22 cellular contexts compared by ENCODE assay signal in the genomic region with DNA sequence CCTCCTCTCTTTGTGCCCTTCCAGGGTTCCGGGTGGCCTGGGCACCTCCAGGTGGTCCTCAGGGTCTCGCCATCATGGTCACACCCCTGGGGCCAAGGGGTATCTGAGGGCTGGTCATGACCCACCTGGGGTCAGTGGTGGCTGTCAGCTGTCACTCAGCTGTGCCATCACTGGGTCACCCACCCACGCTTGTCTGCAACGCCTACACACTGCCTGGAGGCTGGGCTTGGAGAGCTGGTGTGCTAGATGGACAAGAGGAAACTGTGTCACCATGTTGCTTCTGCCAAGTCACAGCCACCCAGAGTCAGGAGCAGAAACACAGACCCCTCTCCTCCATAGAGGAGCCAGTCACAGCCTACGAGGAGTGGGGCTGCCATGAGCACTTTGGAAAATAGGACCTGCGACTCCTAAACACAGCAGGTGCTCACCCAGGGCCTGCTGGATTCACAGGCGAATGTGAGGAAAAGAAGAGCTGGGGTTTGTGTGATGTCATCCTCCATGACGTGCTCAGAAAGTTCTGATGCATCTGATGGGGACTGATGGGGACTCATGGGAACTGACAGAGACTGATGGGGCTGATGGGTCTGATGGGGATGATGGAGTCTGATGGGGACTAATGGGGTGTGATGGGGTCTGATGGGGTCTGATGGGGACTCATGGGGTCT. TPM values are rescaled to one million over a fixed set of nuclear protein-coding genes. Genes with fewer than 3 reads are reported as not detected.
DNase-seq lines count a peak whose midpoint lies in the region; ATAC-seq and TF ChIP-seq lines count a peak whose summit lies in the region.
"Had no signal": no experiment of that assay in that cellular context is flagged by ENCODE, and none has a peak within 500 bp of the region (broad histone marks: within the 10 kb centered on the region; RNA-seq: fewer than 3 reads in every experiment).

No MANE protein-coding gene starts in this region.

- H2AFZ ChIP-seq in osteoblast (ENCODE audit: low read length) = no peak overlapping the region

- H3K4me1 Mint-ChIP-seq in WTC11 = peaks cover 42% of the 10 kb centered on the region
- H3K4me1 Mint-ChIP-seq: B cell had no signal

- H3K36me3 Mint-ChIP-seq in WTC11 = peaks cover 20% of the 10 kb centered on the region
- H3K36me3 Mint-ChIP-seq: CD4-positive, CD25-positive, alpha-beta regulatory T cell had no signal

- POLR2A ChIA-PET in WTC11 (lab: Charles Lee) = no interaction called here

- no peak overlapping the region for H3K27ac ChIP-seq in osteoblast (ENCODE audit: low read depth, low read length)
- H3K27ac ChIP-seq: 22Rv1 had no signal

- H3K27me3 ChIP-seq in osteoblast (ENCODE audit: insufficient read depth, low read length) = peaks cover 3% of the 10 kb centered on the region

- TF ChIP-seq CTCF in WTC11 (IDR thresholded peaks at IDR 0.05) (no peak), osteoblast (IDR thresholded peaks at IDR 0.05; ENCODE audit: extremely low read depth, low read depth, low read length) (no peak)

- no peak overlapping the region for H3K4me2 ChIP-seq in osteoblast (ENCODE audit: insufficient read depth, low read length)

- H3K27ac Mint-ChIP-seq in WTC11 = peak overlapping the region; percentile 68
- H3K27ac Mint-ChIP-seq: B cell; CD4-positive, CD25-positive, alpha-beta regulatory T cell had no signal

- no peaks in the 10 kb centered on the region for H4K20me1 ChIP-seq in osteoblast (ENCODE audit: insufficient read depth, low read length)

- H3K36me3 ChIP-seq in osteoblast (ENCODE audit: insufficient read depth, low read length) = no peaks in the 10 kb centered on the region

- no peaks in the 10 kb centered on the region for H3K79me2 ChIP-seq in osteoblast (ENCODE audit: insufficient read depth, low read length)

- no peak overlapping the region for H3K4me3 ChIP-seq in osteoblast (ENCODE audit: insufficient read depth, low read length)
- H3K4me3 ChIP-seq: GM12878 had no signal

- CTCF ChIA-PET in WTC11 (lab: Charles Lee) = interaction anchor here (2.9 kb wide), 1 partner anchor 16 kb away, joined by 29 read pairs; no protein-coding TSS in a partner anchor

- peak; percentile 6 for DNase-seq in DMS53 (lab: John Stamatoyannopoulos, UW)
- DNase-seq in DMS53 treated with DMSO at 0.1 percent for 48 hours (lab: John Stamatoyannopoulos, UW; ENCODE audit: unreplicated experiment) = no peak
- DNase-seq in WTC11 (ENCODE audit: low spot score) = no peak
- DNase-seq in iPS-NIHi7 (ENCODE audit: extremely low spot score) = peak; percentile 5
- DNase-seq in osteoblast (ENCODE audit: insufficient read length, low spot score, missing footprints) = peak; percentile 82
- DNase-seq in CD1c-positive myeloid dendritic cell (ENCODE audit: extremely low spot score) = no peak
- DNase-seq in NCI-H2029 (lab: John Stamatoyannopoulos, UW) = no peak
- DNase-seq in stimulated activated CD4-positive, alpha-beta T cell treated with anti-CD3 and anti-CD28 coated beads, Interleukin-1b, Interleukin-23, amount 100 ng/mL, for 48 hours = no peak
- DNase-seq: CD4-positive, CD25-positive, alpha-beta regulatory T cell; COR-L47; DMS 273 treated with DMSO at 0.1 percent for 48 hours; KG1; NCI-H1105 treated with DMSO at 0.1 percent for 48 hours; NCI-H1694 treated with DMSO at 0.1 percent for 48 hours; NCI-H2227 treated with DMSO at 0.1 percent for 48 hours; NCI-H510A treated with DMSO at 0.1 percent for 48 hours; NCI-H774; SHP77 had no signal

- peaks cover 15% of the 10 kb centered on the region for H3K27me3 Mint-ChIP-seq in WTC11 (ENCODE audit: low read depth)

- peaks cover 8% of the 10 kb centered on the region for H3K9me3 Mint-ChIP-seq in WTC11

- no peak for ATAC-seq in WTC11
- ATAC-seq: GM12878 had no signal

- no peaks in the 10 kb centered on the region for H3K9me3 ChIP-seq in osteoblast (ENCODE audit: low read depth, low read length)

- H3K4me1 ChIP-seq in osteoblast (ENCODE audit: insufficient read depth, low read length) = no peaks in the 10 kb centered on the region

- no peak overlapping the region for H3K4me3 Mint-ChIP-seq in WTC11
- H3K4me3 Mint-ChIP-seq: B cell; CD4-positive, CD25-positive, alpha-beta regulatory T cell had no signal

TF ChIP-seq in WTC11, 78 proteins besides CTCF, POLR2A, EP300 and RAD21:
- TF ChIP-seq RORB (CRISPR knock-in tag; IDR thresholded peaks at IDR 0.05) (no peak), TCF7 (CRISPR knock-in tag; IDR thresholded peaks at IDR 0.05; ENCODE audit: low read depth) (no peak), ZNF219 (CRISPR knock-in tag; IDR thresholded peaks at IDR 0.05; ENCODE audit: borderline replicate concordance) (no peak), GTF2I (CRISPR knock-in tag; conservative IDR thresholded peaks at IDR 0.05) (no peak), FOXK1 (CRISPR knock-in tag; IDR thresholded peaks at IDR 0.05) (no peak), NFE2L1 (CRISPR knock-in tag; IDR thresholded peaks at IDR 0.05) (no peak)
- TF ChIP-seq, protein P1, sequence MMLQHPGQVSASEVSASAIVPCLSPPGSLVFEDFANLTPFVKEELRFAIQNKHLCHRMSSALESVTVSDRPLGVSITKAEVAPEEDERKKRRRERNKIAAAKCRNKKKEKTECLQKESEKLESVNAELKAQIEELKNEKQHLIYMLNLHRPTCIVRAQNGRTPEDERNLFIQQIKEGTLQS (CRISPR knock-in tag; conservative IDR thresholded peaks at IDR 0.05) = no peak
- TF ChIP-seq, protein P2, sequence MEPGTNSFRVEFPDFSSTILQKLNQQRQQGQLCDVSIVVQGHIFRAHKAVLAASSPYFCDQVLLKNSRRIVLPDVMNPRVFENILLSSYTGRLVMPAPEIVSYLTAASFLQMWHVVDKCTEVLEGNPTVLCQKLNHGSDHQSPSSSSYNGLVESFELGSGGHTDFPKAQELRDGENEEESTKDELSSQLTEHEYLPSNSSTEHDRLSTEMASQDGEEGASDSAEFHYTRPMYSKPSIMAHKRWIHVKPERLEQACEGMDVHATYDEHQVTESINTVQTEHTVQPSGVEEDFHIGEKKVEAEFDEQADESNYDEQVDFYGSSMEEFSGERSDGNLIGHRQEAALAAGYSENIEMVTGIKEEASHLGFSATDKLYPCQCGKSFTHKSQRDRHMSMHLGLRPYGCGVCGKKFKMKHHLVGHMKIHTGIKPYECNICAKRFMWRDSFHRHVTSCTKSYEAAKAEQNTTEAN (CRISPR knock-in tag; IDR thresholded peaks at IDR 0.05) = no peak
- TF ChIP-seq, protein P3, sequence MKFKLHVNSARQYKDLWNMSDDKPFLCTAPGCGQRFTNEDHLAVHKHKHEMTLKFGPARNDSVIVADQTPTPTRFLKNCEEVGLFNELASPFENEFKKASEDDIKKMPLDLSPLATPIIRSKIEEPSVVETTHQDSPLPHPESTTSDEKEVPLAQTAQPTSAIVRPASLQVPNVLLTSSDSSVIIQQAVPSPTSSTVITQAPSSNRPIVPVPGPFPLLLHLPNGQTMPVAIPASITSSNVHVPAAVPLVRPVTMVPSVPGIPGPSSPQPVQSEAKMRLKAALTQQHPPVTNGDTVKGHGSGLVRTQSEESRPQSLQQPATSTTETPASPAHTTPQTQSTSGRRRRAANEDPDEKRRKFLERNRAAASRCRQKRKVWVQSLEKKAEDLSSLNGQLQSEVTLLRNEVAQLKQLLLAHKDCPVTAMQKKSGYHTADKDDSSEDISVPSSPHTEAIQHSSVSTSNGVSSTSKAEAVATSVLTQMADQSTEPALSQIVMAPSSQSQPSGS (CRISPR knock-in tag; IDR thresholded peaks at IDR 0.05; ENCODE audit: borderline replicate concordance, low read depth) = no peak
- TF ChIP-seq, protein P4, sequence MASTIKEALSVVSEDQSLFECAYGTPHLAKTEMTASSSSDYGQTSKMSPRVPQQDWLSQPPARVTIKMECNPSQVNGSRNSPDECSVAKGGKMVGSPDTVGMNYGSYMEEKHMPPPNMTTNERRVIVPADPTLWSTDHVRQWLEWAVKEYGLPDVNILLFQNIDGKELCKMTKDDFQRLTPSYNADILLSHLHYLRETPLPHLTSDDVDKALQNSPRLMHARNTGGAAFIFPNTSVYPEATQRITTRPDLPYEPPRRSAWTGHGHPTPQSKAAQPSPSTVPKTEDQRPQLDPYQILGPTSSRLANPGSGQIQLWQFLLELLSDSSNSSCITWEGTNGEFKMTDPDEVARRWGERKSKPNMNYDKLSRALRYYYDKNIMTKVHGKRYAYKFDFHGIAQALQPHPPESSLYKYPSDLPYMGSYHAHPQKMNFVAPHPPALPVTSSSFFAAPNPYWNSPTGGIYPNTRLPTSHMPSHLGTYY (CRISPR knock-in tag; IDR thresholded peaks at IDR 0.05) = no peak

RNA-seq across cellular contexts. Expression of a gene that starts 10.7 kb away (rescaled TPM):
- total RNA-seq in WTC11 (2021) (59.0 to 62.0 TPM (median 60.0 TPM) in 3 replicates), osteoblast (0.29 and 0.36 TPM in 2 replicates)
- total RNA-seq: B cell; CD4-positive, CD25-positive, alpha-beta regulatory T cell; RPMI7951 had no signal

Comparison
In these comparisons a context has a peak if more than half of its experiments do, and no peak if none do; other contexts are left out.
1. DNase-seq: peak in DMS53 (single experiment), iPS-NIHi7 (single experiment) and osteoblast (single experiment); none in DMS53 treated with DMSO at 0.1 percent for 48 hours (single experiment), WTC11 (single experiment), CD1c-positive myeloid dendritic cell (single experiment), NCI-H2029 (single experiment) and stimulated activated CD4-positive, alpha-beta T cell treated with anti-CD3 and anti-CD28 coated beads, Interleukin-1b, Interleukin-23, amount 100 ng/mL, for 48 hours (single experiment).
2. RNA of a gene that starts 10.7 kb away (total RNA-seq): 59.0 to 62.0 TPM in WTC11; 0.29 to 0.36 TPM in osteoblast; every median in the first group is over 10 times any median in the second.